In genomic region chr10:26453850-26454249, GRCh38 we compare ENCODE assay signal across 22 cellular contexts. TPM values are rescaled to one million over a fixed set of nuclear protein-coding genes. Genes with fewer than 3 reads are reported as not detected.
DNase-seq lines count a peak whose midpoint lies in the region; ATAC-seq and TF ChIP-seq lines count a peak whose summit lies in the region.
"Had no signal": no experiment of that assay in that cellular context is flagged by ENCODE, and none has a peak within 500 bp of the region (broad histone marks: within the 10 kb centered on the region; RNA-seq: fewer than 3 reads in every experiment).

No MANE protein-coding gene starts in this region.

- no peak overlapping the region for H3K27ac ChIP-seq in HEK293 (ENCODE audit: extremely low read depth, low read depth, low read length)
- H3K27ac ChIP-seq: 22Rv1, GM23248, SJSA1 had no signal

- intact Hi-C loops in activated CD8-positive, alpha-beta T cell treated with anti-CD3 and anti-CD28 coated beads for 36 hours (cut with micrococcal nuclease) = no loop called here

- TF ChIP-seq CTCF in activated CD8-positive, alpha-beta T cell treated with anti-CD3 and anti-CD28 coated beads for 36 hours (IDR thresholded peaks at IDR 0.05) = no peak
- no peak for TF ChIP-seq CTCF in HEK293 (tag by site-specific recombination; IDR thresholded peaks at IDR 0.05)

- no peaks in the 10 kb centered on the region for H3K27me3 Mint-ChIP-seq in activated CD8-positive, alpha-beta T cell treated with anti-CD3 and anti-CD28 coated beads for 36 hours
- H3K27me3 Mint-ChIP-seq in activated CD8-positive, alpha-beta T cell treated with anti-CD3 and anti-CD28 coated beads, Interleukin-2, amount 10 ng/mL, durations not matched to agents 7 days and 5 days (ENCODE audit: low read depth) = no peaks in the 10 kb centered on the region
- no peaks in the 10 kb centered on the region for H3K27me3 Mint-ChIP-seq in effector memory CD8-positive, alpha-beta T cell

- H3K4me3 Mint-ChIP-seq in activated CD8-positive, alpha-beta T cell treated with anti-CD3 and anti-CD28 coated beads for 36 hours = no peak overlapping the region
- no peak overlapping the region for H3K4me3 Mint-ChIP-seq in activated CD8-positive, alpha-beta T cell treated with anti-CD3 and anti-CD28 coated beads, Interleukin-2, amount 10 ng/mL, durations not matched to agents 7 days and 5 days
- H3K4me3 Mint-ChIP-seq in effector memory CD8-positive, alpha-beta T cell = peak overlapping the region in 1 of 2 donors; percentile 66
- no peak overlapping the region for H3K4me3 Mint-ChIP-seq in stimulated activated effector memory CD8-positive, alpha-beta T cell treated with anti-CD3 and anti-CD28 coated beads, Interleukin-12 subunit alpha, Interleukin-12 subunit beta, amount 100 ng/mL, for 72 hours

- ATAC-seq in activated CD8-positive, alpha-beta T cell treated with anti-CD3 and anti-CD28 coated beads for 36 hours = no peak
- ATAC-seq in activated CD8-positive, alpha-beta T cell treated with anti-CD3 and anti-CD28 coated beads, Interleukin-2, amount 10 ng/mL, durations not matched to agents 7 days and 5 days = no peak
- no peak for ATAC-seq in effector memory CD8-positive, alpha-beta T cell (replicated peaks)
- no peak for ATAC-seq in stimulated activated effector memory CD8-positive, alpha-beta T cell treated with anti-CD3 and anti-CD28 coated beads, Interleukin-12 subunit alpha, Interleukin-12 subunit beta, amount 100 ng/mL, for 72 hours
- ATAC-seq: PC-3 had no signal

- POLR2A ChIA-PET in activated CD8-positive, alpha-beta T cell treated with anti-CD3 and anti-CD28 coated beads for 36 hours (lab: Charles Lee) = no interaction called here
- POLR2A ChIA-PET in activated CD8-positive, alpha-beta T cell treated with anti-CD3 and anti-CD28 coated beads, Interleukin-2, amount 10 ng/mL, durations not matched to agents 7 days and 5 days (lab: Charles Lee) = no interaction called here
- POLR2A ChIA-PET in HEK293 (lab: Yijun Ruan, JAX) = no interaction called here

- CTCF ChIA-PET in activated CD8-positive, alpha-beta T cell treated with anti-CD3 and anti-CD28 coated beads for 36 hours (lab: Charles Lee) = no interaction called here
- CTCF ChIA-PET in activated CD8-positive, alpha-beta T cell treated with anti-CD3 and anti-CD28 coated beads, Interleukin-2, amount 10 ng/mL, durations not matched to agents 7 days and 5 days (lab: Charles Lee) = interaction anchor here (1.3 kb wide), 1 partner anchor 22 kb away, joined by 3 read pairs; no protein-coding TSS in a partner anchor
- CTCF ChIA-PET in HEK293 (lab: Yijun Ruan, JAX) = no interaction called here

- no peak overlapping the region for H3K4me3 ChIP-seq in HEK293 (ENCODE audit: low read depth, low read length)
- H3K4me3 ChIP-seq: GM23248, SJSA1 had no signal

- no peaks in the 10 kb centered on the region for H3K36me3 ChIP-seq in HEK293 (ENCODE audit: control insufficient read depth in 2 of 2, insufficient read depth in 1 of 2, low read length in 2 of 2)
- H3K36me3 ChIP-seq: BE2C, SJSA1 had no signal

- H3K9me3 Mint-ChIP-seq in activated CD8-positive, alpha-beta T cell treated with anti-CD3 and anti-CD28 coated beads for 36 hours = peaks cover 5% of the 10 kb centered on the region
- no peaks in the 10 kb centered on the region for H3K9me3 Mint-ChIP-seq in activated CD8-positive, alpha-beta T cell treated with anti-CD3 and anti-CD28 coated beads, Interleukin-2, amount 10 ng/mL, durations not matched to agents 7 days and 5 days (ENCODE audit: insufficient read depth)
- H3K9me3 Mint-ChIP-seq in effector memory CD8-positive, alpha-beta T cell = no peaks in the 10 kb centered on the region
- H3K9me3 Mint-ChIP-seq in stimulated activated effector memory CD8-positive, alpha-beta T cell treated with anti-CD3 and anti-CD28 coated beads, Interleukin-12 subunit alpha, Interleukin-12 subunit beta, amount 100 ng/mL, for 72 hours = no peaks in the 10 kb centered on the region

- peak overlapping the region; percentile 63 for H3K27ac Mint-ChIP-seq in activated CD8-positive, alpha-beta T cell treated with anti-CD3 and anti-CD28 coated beads for 36 hours
- H3K27ac Mint-ChIP-seq in activated CD8-positive, alpha-beta T cell treated with anti-CD3 and anti-CD28 coated beads, Interleukin-2, amount 10 ng/mL, durations not matched to agents 7 days and 5 days = no peak overlapping the region
- peak overlapping the region; percentile 68 to 97 for H3K27ac Mint-ChIP-seq in effector memory CD8-positive, alpha-beta T cell
- H3K27ac Mint-ChIP-seq in stimulated activated effector memory CD8-positive, alpha-beta T cell treated with anti-CD3 and anti-CD28 coated beads, Interleukin-12 subunit alpha, Interleukin-12 subunit beta, amount 100 ng/mL, for 72 hours = peak overlapping the region; percentile 97

- no peaks in the 10 kb centered on the region for H3K4me1 ChIP-seq in HEK293 (ENCODE audit: control insufficient read depth, insufficient read depth, low read length)
- H3K4me1 ChIP-seq: BE2C, SJSA1 had no signal

- peaks cover 62% of the 10 kb centered on the region for H3K36me3 Mint-ChIP-seq in activated CD8-positive, alpha-beta T cell treated with anti-CD3 and anti-CD28 coated beads for 36 hours (ENCODE audit: low read depth)
- H3K36me3 Mint-ChIP-seq in activated CD8-positive, alpha-beta T cell treated with anti-CD3 and anti-CD28 coated beads, Interleukin-2, amount 10 ng/mL, durations not matched to agents 7 days and 5 days (ENCODE audit: low read depth) = peaks cover 72% of the 10 kb centered on the region
- peaks cover 22% of the 10 kb centered on the region for H3K36me3 Mint-ChIP-seq in effector memory CD8-positive, alpha-beta T cell (ENCODE audit: insufficient read depth)
- H3K36me3 Mint-ChIP-seq in stimulated activated effector memory CD8-positive, alpha-beta T cell treated with anti-CD3 and anti-CD28 coated beads, Interleukin-12 subunit alpha, Interleukin-12 subunit beta, amount 100 ng/mL, for 72 hours = peaks cover 30% of the 10 kb centered on the region

- DNase-seq in activated CD8-positive, alpha-beta T cell treated with anti-CD3 and anti-CD28 coated beads for 36 hours = no peak
- DNase-seq in activated CD8-positive, alpha-beta T cell treated with anti-CD3 and anti-CD28 coated beads, Interleukin-2, amount 10 ng/mL, durations not matched to agents 7 days and 5 days = no peak
- no peak for DNase-seq in effector memory CD8-positive, alpha-beta T cell
- DNase-seq in stimulated activated effector memory CD8-positive, alpha-beta T cell treated with anti-CD3 and anti-CD28 coated beads, Interleukin-12 subunit alpha, Interleukin-12 subunit beta, amount 100 ng/mL, for 72 hours (ENCODE audit: low spot score in 2 of 2) = no peak
- no peak for DNase-seq in HK-2 (ENCODE audit: unreplicated experiment)
- no peak for DNase-seq in cerebellar nuclear complex (lab: John Stamatoyannopoulos, UW)
- DNase-seq in NOMO-1 (lab: John Stamatoyannopoulos, UW; ENCODE audit: unreplicated experiment in 2 of 2) = no peak
- DNase-seq: BE2C; COR-L47; GM23248; HCEC 1CT; KBM-7; MV-4-11; NCI-H1417 treated with DMSO at 0.1 percent for 48 hours; NCI-H2029; NCI-H2171; NCI-H446; NK-92 treated with Interleukin-12 subunit alpha and Interleukin-12 subunit beta, amount 100 ng/mL, for 24 hours; PC-3 had no signal

- H3K9me3 ChIP-seq in HEK293 (ENCODE audit: control insufficient read depth, insufficient read depth, low read depth, low read length) = no peaks in the 10 kb centered on the region
- H3K9me3 ChIP-seq: BE2C had no signal

- H3K4me1 Mint-ChIP-seq in activated CD8-positive, alpha-beta T cell treated with anti-CD3 and anti-CD28 coated beads for 36 hours (ENCODE audit: low read depth) = peaks cover 87% of the 10 kb centered on the region
- H3K4me1 Mint-ChIP-seq in activated CD8-positive, alpha-beta T cell treated with anti-CD3 and anti-CD28 coated beads, Interleukin-2, amount 10 ng/mL, durations not matched to agents 7 days and 5 days (ENCODE audit: low read depth) = peaks cover 75% of the 10 kb centered on the region
- H3K4me1 Mint-ChIP-seq in effector memory CD8-positive, alpha-beta T cell (ENCODE audit: low read depth in 2 of 2) = peaks cover 72 to 81% of the 10 kb centered on the region in 2 donors
- H3K4me1 Mint-ChIP-seq in stimulated activated effector memory CD8-positive, alpha-beta T cell treated with anti-CD3 and anti-CD28 coated beads, Interleukin-12 subunit alpha, Interleukin-12 subunit beta, amount 100 ng/mL, for 72 hours = peaks cover 84% of the 10 kb centered on the region

TF ChIP-seq in HEK293, 187 proteins besides CTCF, POLR2A, EP300 and RAD21:
- TF ChIP-seq MYNN (tag by site-specific recombination; IDR thresholded peaks at IDR 0.05; ENCODE audit: borderline replicate concordance) (no peak), ZNF146 (tag by site-specific recombination; IDR thresholded peaks at IDR 0.05) (peak; percentile 88), ZNF600 (tag by site-specific recombination; IDR thresholded peaks at IDR 0.05) (no peak)

RNA-seq across cellular contexts. Expression of gene APBB1IP, which starts 15.7 kb away (rescaled TPM):
- 10 to 100 TPM; 61.9 to 64.8 TPM for total RNA-seq in activated CD8-positive, alpha-beta T cell treated with anti-CD3 and anti-CD28 coated beads for 36 hours
- 10 to 100 TPM; 75.9 to 76.0 TPM for total RNA-seq in activated CD8-positive, alpha-beta T cell treated with anti-CD3 and anti-CD28 coated beads, Interleukin-2, amount 10 ng/mL, durations not matched to agents 7 days and 5 days
- total RNA-seq: PC-3, SJSA1 had no signal
